ENCODE assay signal across 7 cellular contexts in genomic region chr17:10683853-10684252, GRCh38. TPM values are rescaled to one million over a fixed set of nuclear protein-coding genes. Genes with fewer than 3 reads are reported as not detected.
A peak's percentile ranks its signal among the peaks of the same experiment; 100 is the strongest.
DNase-seq lines count a peak whose midpoint lies in the region; TF ChIP-seq lines count a peak whose summit lies in the region.

No MANE protein-coding gene starts in this region.

- no peak for DNase-seq in GM12864 (ENCODE audit: low read depth)
- peak; percentile 51 for DNase-seq in NB4 (ENCODE audit: low read depth)
- peak; percentile 12 to 43 for DNase-seq in dermis microvascular lymphatic vessel endothelial cell (ENCODE audit: low read depth in 2 of 2)
- no peak for DNase-seq in osteocyte (ENCODE audit: extremely low spot score, unreplicated experiment)
- DNase-seq in coronary artery (ENCODE audit: low spot score), result no peak
- DNase-seq in central memory CD4-positive, alpha-beta T cell, result no peak
- no peak for DNase-seq in activated CD8-positive, alpha-beta memory T cell treated with anti-CD3 and anti-CD28 coated beads, Interleukin-2, amount 50 U/mL, for 48 hours

- H3K27me3 Mint-ChIP-seq in osteocyte (ENCODE audit: unreplicated experiment), result no peaks in the 10 kb centered on the region

- no peak overlapping the region for H3K27ac Mint-ChIP-seq in osteocyte (ENCODE audit: unreplicated experiment)

- H3K4me3 ChIP-seq in GM12864 (ENCODE audit: low read depth, low read length) (no peak overlapping the region), NB4 (ENCODE audit: low read depth, low read length) (no peak overlapping the region), coronary artery (no peak overlapping the region)

- peak; percentile 56 for TF ChIP-seq CTCF in GM12864 (IDR thresholded peaks at IDR 0.05; ENCODE audit: low read depth, low read length, missing control alignments)
- TF ChIP-seq CTCF in NB4 (IDR thresholded peaks at IDR 0.05; ENCODE audit: low read depth, low read length), result peak; percentile 52
- TF ChIP-seq CTCF in osteocyte (IDR thresholded peaks at IDR 0.05), result peak; percentile 51
- TF ChIP-seq CTCF in coronary artery (IDR thresholded peaks at IDR 0.05), result no peak

- no peaks in the 10 kb centered on the region for H3K9me3 Mint-ChIP-seq in osteocyte (ENCODE audit: unreplicated experiment)

- TF ChIP-seq POLR2A in NB4 (IDR thresholded peaks at IDR 0.05; ENCODE audit: extremely low read depth, insufficient read length), result no peak

- peaks cover 21% of the 10 kb centered on the region for H3K4me1 Mint-ChIP-seq in osteocyte (ENCODE audit: unreplicated experiment)

- peak overlapping the region in 1 of 2 donors; percentile 7 for H3K27ac ChIP-seq in coronary artery

- no peak overlapping the region for H3K4me3 Mint-ChIP-seq in osteocyte (ENCODE audit: unreplicated experiment)

- H3K36me3 Mint-ChIP-seq in osteocyte (ENCODE audit: unreplicated experiment), result peaks cover 46% of the 10 kb centered on the region

RNA-seq across cellular contexts. Expression of gene SCO1, which starts 13.5 kb away (rescaled TPM):
- total RNA-seq in dermis microvascular lymphatic vessel endothelial cell (29.8 and 46.0 TPM in 2 replicates), osteocyte (26.8 and 27.4 TPM in 2 replicates)

RNA-seq across cellular contexts. Expression of gene ADPRM, which starts 13.5 kb away (rescaled TPM):
- total RNA-seq in dermis microvascular lymphatic vessel endothelial cell, result 8.2 and 9.5 TPM in 2 replicates
- total RNA-seq in osteocyte, result 12.7 and 13.1 TPM in 2 replicates

RNA-seq across cellular contexts. Expression of gene MYH3, which starts 26.7 kb away (rescaled TPM):
- total RNA-seq in dermis microvascular lymphatic vessel endothelial cell (under 0.01 and 0.25 TPM in 2 replicates), osteocyte (2.4 and 3.2 TPM in 2 replicates)

RNA-seq across cellular contexts. Expression of gene TMEM220, which starts 46.0 kb away (rescaled TPM):
- 1.9 and 2.3 TPM in 2 replicates for total RNA-seq in dermis microvascular lymphatic vessel endothelial cell
- total RNA-seq in osteocyte, result 6.8 and 8.1 TPM in 2 replicates

Comparison
In these comparisons a context has a peak if more than half of its experiments do, and no peak if none do; other contexts are left out.
1. DNase-seq: peak in NB4 (single experiment) and dermis microvascular lymphatic vessel endothelial cell (2 of 2); none in GM12864 (single experiment), osteocyte (single experiment), coronary artery (single experiment), central memory CD4-positive, alpha-beta T cell (single experiment) and activated CD8-positive, alpha-beta memory T cell treated with anti-CD3 and anti-CD28 coated beads, Interleukin-2, amount 50 U/mL, for 48 hours (single experiment).